ENCODE assay signal across 1 cellular context in genomic region chr11:118956094-118956846, GRCh38.
TF ChIP-seq lines count a peak whose summit lies in the region.

TSS of gene UPK2 (plus strand) at chr11:118956298. CDS start at chr11:118956351, 53 bp downstream.

TF ChIP-seq in H1, 55 proteins besides CTCF, POLR2A, EP300 and RAD21 (continued from another document):
- no peak for TF ChIP-seq CHD7 (IDR thresholded peaks at IDR 0.05; ENCODE audit: insufficient replicate concordance, low read length)
- 0 out of 2 replicates have a peak, but pooled peaks have one; percentile 27 for TF ChIP-seq FOSL1 (IDR thresholded peaks at IDR 0.05; ENCODE audit: insufficient read depth, low read depth, low read length)
- peak; percentile 30; the same call in 1 of the 2 replicates for TF ChIP-seq TBP (IDR thresholded peaks at IDR 0.05; ENCODE audit: low read depth, low read length)
- peak; percentile 14 for TF ChIP-seq NANOG (IDR thresholded peaks at IDR 0.05; ENCODE audit: insufficient read depth, low read depth, low read length, poor library complexity, severe bottlenecking)
- TF ChIP-seq EGR1 (IDR thresholded peaks at IDR 0.05; ENCODE audit: borderline replicate concordance, low read depth, low read length), result 0 out of 2 replicates have a peak, but pooled peaks have one; percentile 15
